ENCODE assay signal across 1 cellular context in the genomic region with DNA sequence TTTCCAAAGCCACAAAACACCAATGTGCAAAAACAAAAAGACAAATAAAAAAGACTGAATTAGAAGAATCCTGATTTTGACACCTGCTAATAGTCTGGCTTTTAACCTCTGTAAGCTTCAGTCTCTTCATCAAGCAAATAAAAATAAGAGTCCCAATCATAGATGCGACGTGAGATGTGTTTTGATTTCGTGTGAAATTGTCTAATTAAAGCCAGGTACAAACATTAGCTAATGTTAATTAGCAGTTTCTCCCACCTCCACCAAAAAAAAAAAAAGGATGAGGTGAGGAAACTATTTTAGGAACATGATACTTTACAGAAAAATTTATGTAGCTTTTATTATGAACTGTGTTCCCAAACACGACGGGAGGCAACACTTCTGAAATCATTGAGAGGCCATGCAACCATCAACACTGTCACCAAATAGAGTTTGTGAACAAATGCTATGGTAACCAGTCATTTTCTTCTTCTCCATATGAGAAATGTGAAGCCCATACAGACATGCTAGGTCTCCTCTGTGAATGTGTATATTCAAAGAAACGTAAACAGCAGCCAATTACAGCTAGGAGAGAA.
TF ChIP-seq lines count a peak whose summit lies in the region.

No MANE protein-coding gene starts in this region.

TF ChIP-seq in HEK293, 187 proteins besides CTCF, POLR2A, EP300 and RAD21:
- TF ChIP-seq, protein P1, sequence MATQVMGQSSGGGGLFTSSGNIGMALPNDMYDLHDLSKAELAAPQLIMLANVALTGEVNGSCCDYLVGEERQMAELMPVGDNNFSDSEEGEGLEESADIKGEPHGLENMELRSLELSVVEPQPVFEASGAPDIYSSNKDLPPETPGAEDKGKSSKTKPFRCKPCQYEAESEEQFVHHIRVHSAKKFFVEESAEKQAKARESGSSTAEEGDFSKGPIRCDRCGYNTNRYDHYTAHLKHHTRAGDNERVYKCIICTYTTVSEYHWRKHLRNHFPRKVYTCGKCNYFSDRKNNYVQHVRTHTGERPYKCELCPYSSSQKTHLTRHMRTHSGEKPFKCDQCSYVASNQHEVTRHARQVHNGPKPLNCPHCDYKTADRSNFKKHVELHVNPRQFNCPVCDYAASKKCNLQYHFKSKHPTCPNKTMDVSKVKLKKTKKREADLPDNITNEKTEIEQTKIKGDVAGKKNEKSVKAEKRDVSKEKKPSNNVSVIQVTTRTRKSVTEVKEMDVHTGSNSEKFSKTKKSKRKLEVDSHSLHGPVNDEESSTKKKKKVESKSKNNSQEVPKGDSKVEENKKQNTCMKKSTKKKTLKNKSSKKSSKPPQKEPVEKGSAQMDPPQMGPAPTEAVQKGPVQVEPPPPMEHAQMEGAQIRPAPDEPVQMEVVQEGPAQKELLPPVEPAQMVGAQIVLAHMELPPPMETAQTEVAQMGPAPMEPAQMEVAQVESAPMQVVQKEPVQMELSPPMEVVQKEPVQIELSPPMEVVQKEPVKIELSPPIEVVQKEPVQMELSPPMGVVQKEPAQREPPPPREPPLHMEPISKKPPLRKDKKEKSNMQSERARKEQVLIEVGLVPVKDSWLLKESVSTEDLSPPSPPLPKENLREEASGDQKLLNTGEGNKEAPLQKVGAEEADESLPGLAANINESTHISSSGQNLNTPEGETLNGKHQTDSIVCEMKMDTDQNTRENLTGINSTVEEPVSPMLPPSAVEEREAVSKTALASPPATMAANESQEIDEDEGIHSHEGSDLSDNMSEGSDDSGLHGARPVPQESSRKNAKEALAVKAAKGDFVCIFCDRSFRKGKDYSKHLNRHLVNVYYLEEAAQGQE (tag by site-specific recombination; IDR thresholded peaks at IDR 0.05) = no peak
- peak; percentile 53 for TF ChIP-seq GLIS1 (tag by site-specific recombination; IDR thresholded peaks at IDR 0.05)
- TF ChIP-seq, protein P2, sequence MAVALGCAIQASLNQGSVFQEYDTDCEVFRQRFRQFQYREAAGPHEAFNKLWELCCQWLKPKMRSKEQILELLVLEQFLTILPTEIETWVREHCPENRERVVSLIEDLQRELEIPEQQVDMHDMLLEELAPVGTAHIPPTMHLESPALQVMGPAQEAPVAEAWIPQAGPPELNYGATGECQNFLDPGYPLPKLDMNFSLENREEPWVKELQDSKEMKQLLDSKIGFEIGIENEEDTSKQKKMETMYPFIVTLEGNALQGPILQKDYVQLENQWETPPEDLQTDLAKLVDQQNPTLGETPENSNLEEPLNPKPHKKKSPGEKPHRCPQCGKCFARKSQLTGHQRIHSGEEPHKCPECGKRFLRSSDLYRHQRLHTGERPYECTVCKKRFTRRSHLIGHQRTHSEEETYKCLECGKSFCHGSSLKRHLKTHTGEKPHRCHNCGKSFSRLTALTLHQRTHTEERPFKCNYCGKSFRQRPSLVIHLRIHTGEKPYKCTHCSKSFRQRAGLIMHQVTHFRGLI (tag by site-specific recombination; IDR thresholded peaks at IDR 0.05) = peak; percentile 18; the same call in 1 of the 2 replicates
- TF ChIP-seq ZNF629 (tag by site-specific recombination; IDR thresholded peaks at IDR 0.05) = 0 out of 2 replicates have a peak, but pooled peaks have one; percentile 19
- TF ChIP-seq ZNF549 (tag by site-specific recombination; IDR thresholded peaks at IDR 0.05) = 0 out of 2 replicates have a peak, but pooled peaks have one; percentile 22
- TF ChIP-seq SP7 (tag by site-specific recombination; IDR thresholded peaks at IDR 0.05) = peak; percentile 63; the same call in 1 of the 2 replicates
- peak; percentile 66; the same call in 1 of the 2 replicates for TF ChIP-seq ZNF24 (tag by site-specific recombination; IDR thresholded peaks at IDR 0.05)
- TF ChIP-seq ZBTB17 (tag by site-specific recombination; IDR thresholded peaks at IDR 0.05) = peak; percentile 14; the same call in 1 of the 2 replicates
- no peak for TF ChIP-seq ZNF202 (tag by site-specific recombination; IDR thresholded peaks at IDR 0.05; ENCODE audit: borderline replicate concordance)
- peak; percentile 26; the same call in 1 of the 2 replicates for TF ChIP-seq ZNF660 (tag by site-specific recombination; IDR thresholded peaks at IDR 0.05)
- TF ChIP-seq ZEB2 (tag by site-specific recombination; IDR thresholded peaks at IDR 0.05) = 0 out of 2 replicates have a peak, but pooled peaks have one; percentile 23
- peak; percentile 35; the same call in 1 of the 2 replicates for TF ChIP-seq ZNF366 (tag by site-specific recombination; conservative IDR thresholded peaks at IDR 0.05)
- TF ChIP-seq ZNF670 (tag by site-specific recombination; IDR thresholded peaks at IDR 0.05; ENCODE audit: low read depth) = no peak
- TF ChIP-seq, protein P3, sequence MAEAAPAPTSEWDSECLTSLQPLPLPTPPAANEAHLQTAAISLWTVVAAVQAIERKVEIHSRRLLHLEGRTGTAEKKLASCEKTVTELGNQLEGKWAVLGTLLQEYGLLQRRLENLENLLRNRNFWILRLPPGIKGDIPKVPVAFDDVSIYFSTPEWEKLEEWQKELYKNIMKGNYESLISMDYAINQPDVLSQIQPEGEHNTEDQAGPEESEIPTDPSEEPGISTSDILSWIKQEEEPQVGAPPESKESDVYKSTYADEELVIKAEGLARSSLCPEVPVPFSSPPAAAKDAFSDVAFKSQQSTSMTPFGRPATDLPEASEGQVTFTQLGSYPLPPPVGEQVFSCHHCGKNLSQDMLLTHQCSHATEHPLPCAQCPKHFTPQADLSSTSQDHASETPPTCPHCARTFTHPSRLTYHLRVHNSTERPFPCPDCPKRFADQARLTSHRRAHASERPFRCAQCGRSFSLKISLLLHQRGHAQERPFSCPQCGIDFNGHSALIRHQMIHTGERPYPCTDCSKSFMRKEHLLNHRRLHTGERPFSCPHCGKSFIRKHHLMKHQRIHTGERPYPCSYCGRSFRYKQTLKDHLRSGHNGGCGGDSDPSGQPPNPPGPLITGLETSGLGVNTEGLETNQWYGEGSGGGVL (tag by site-specific recombination; IDR thresholded peaks at IDR 0.05) = 0 out of 2 replicates have a peak, but pooled peaks have one; percentile 9
- TF ChIP-seq, protein P4, sequence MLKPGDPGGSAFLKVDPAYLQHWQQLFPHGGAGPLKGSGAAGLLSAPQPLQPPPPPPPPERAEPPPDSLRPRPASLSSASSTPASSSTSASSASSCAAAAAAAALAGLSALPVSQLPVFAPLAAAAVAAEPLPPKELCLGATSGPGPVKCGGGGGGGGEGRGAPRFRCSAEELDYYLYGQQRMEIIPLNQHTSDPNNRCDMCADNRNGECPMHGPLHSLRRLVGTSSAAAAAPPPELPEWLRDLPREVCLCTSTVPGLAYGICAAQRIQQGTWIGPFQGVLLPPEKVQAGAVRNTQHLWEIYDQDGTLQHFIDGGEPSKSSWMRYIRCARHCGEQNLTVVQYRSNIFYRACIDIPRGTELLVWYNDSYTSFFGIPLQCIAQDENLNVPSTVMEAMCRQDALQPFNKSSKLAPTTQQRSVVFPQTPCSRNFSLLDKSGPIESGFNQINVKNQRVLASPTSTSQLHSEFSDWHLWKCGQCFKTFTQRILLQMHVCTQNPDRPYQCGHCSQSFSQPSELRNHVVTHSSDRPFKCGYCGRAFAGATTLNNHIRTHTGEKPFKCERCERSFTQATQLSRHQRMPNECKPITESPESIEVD (tag by site-specific recombination; IDR thresholded peaks at IDR 0.05) = peak; percentile 49; the same call in 1 of the 2 replicates
- TF ChIP-seq KLF8 (tag by site-specific recombination; IDR thresholded peaks at IDR 0.05) = 0 out of 2 replicates have a peak, but pooled peaks have one; percentile 33
- peak; percentile 100 for TF ChIP-seq MYNN (tag by site-specific recombination; IDR thresholded peaks at IDR 0.05; ENCODE audit: borderline replicate concordance)
- TF ChIP-seq ZNF664 (tag by site-specific recombination; IDR thresholded peaks at IDR 0.05) = no peak
